Comparison of ENCODE assay signal across 10 cellular contexts in the genomic region with DNA sequence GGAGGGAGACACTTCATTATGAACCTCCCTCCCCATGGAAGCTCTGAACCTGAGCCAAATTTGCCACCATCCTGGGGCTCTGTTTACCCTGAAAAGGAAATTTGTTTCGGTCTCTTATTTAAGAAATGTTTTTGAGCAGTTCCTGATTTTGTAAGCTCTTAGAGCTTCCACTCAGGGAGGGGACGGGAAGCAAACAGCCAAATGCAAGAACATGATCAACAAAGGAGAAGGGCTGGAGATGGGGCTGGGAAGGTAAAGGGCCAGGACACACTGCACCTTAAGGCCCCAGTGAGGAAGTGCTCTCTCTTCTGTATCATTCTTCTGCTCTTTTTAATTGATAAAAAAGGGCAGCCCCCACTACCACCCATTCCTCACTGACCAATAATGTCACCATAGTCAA.
"Had no signal": no experiment of that assay in that cellular context is flagged by ENCODE, and none has a peak within 500 bp of the region (broad histone marks: within the 10 kb centered on the region; RNA-seq: fewer than 3 reads in every experiment).

No MANE protein-coding gene starts in this region.

- H3K4me1 ChIP-seq: ascending aorta had no signal

- ATAC-seq: activated naive CD8-positive, alpha-beta T cell treated with anti-CD3 and anti-CD28 coated beads, Interleukin-2, amount 50 U/mL, for 24 hours had no signal

- H3K4me3 Mint-ChIP-seq: activated CD4-positive, alpha-beta memory T cell treated with anti-CD3 and anti-CD28 coated beads for 36 hours; activated naive CD8-positive, alpha-beta T cell treated with anti-CD3 and anti-CD28 coated beads, Interleukin-2, amount 50 U/mL, for 24 hours; memory B cell had no signal

- H3K27ac Mint-ChIP-seq: activated CD4-positive, alpha-beta memory T cell treated with anti-CD3 and anti-CD28 coated beads for 36 hours; activated naive CD8-positive, alpha-beta T cell treated with anti-CD3 and anti-CD28 coated beads, Interleukin-2, amount 50 U/mL, for 24 hours; memory B cell had no signal

- H3K4me3 ChIP-seq: ascending aorta had no signal

- H3K27me3 ChIP-seq: ascending aorta had no signal

- H3K27me3 Mint-ChIP-seq: activated naive CD8-positive, alpha-beta T cell treated with anti-CD3 and anti-CD28 coated beads, Interleukin-2, amount 50 U/mL, for 24 hours had no signal

- H3K9me3 Mint-ChIP-seq: activated CD4-positive, alpha-beta memory T cell treated with anti-CD3 and anti-CD28 coated beads for 36 hours; activated naive CD8-positive, alpha-beta T cell treated with anti-CD3 and anti-CD28 coated beads, Interleukin-2, amount 50 U/mL, for 24 hours; memory B cell had no signal

- H3K36me3 Mint-ChIP-seq: activated CD4-positive, alpha-beta memory T cell treated with anti-CD3 and anti-CD28 coated beads for 36 hours had no signal

- H3K4me1 Mint-ChIP-seq: activated naive CD8-positive, alpha-beta T cell treated with anti-CD3 and anti-CD28 coated beads, Interleukin-2, amount 50 U/mL, for 24 hours; memory B cell had no signal

- DNase-seq: activated CD4-positive, alpha-beta memory T cell treated with anti-CD3 and anti-CD28 coated beads for 36 hours; activated CD4-positive, alpha-beta T cell treated with anti-CD3 and anti-CD28 coated beads for 1 hour; activated naive CD4-positive, alpha-beta T cell; activated naive CD8-positive, alpha-beta T cell treated with anti-CD3 and anti-CD28 coated beads, Interleukin-2, amount 50 U/mL, for 24 hours; activated T-cell treated with anti-CD3 and anti-CD28 coated beads, Interleukin-2, amount 50 U/mL, for 48 hours; effector CD4-positive, alpha-beta T cell; SIG-M5; trophoblast cell had no signal
